ENCODE assay signal across 14 cellular contexts in genomic region chr22:46446799-46447198, GRCh38.
DNase-seq lines count a peak whose midpoint lies in the region; ATAC-seq lines count a peak whose summit lies in the region.
"Had no signal": no experiment of that assay in that cellular context is flagged by ENCODE, and none has a peak within 500 bp of the region (broad histone marks: within the 10 kb centered on the region; RNA-seq: fewer than 3 reads in every experiment).

No MANE protein-coding gene starts in this region.

- WGBS in mesenchymal stem cell = 76% methylated on average over 4 of the region's 4 CpGs

- no peak overlapping the region for H3K27ac ChIP-seq in mesenchymal stem cell (ENCODE audit: low read length, poor library complexity, severe bottlenecking)
- H3K27ac ChIP-seq: gastroesophageal sphincter, left ventricle myocardium inferior, skin epidermis had no signal

- no peak for ATAC-seq in GM21515 (IDR thresholded peaks at IDR 0.05; ENCODE audit: unreplicated experiment)
- ATAC-seq: gastroesophageal sphincter had no signal

- H3K9ac ChIP-seq in mesenchymal stem cell (ENCODE audit: low read length) = no peak overlapping the region

- H2BK12ac ChIP-seq in mesenchymal stem cell (ENCODE audit: low read length in 2 of 2) = no peak overlapping the region

- H2BK120ac ChIP-seq in mesenchymal stem cell (ENCODE audit: low read depth, low read length) = no peak overlapping the region

- no peak overlapping the region for H3K14ac ChIP-seq in mesenchymal stem cell (ENCODE audit: low read length in 2 of 2)

- H3K79me1 ChIP-seq in mesenchymal stem cell (replicated peaks; ENCODE audit: low read length, poor library complexity, severe bottlenecking) = peaks cover 26% of the 10 kb centered on the region

- H3K27me3 ChIP-seq in mesenchymal stem cell (ENCODE audit: control insufficient read depth in 1 of 2, insufficient read depth in 1 of 2, low read length in 2 of 2) = peaks cover 0 to 78% of the 10 kb centered on the region in 2 experiments

- no peak overlapping the region for H3K23ac ChIP-seq in mesenchymal stem cell (ENCODE audit: low read length in 2 of 2)

- peak overlapping the region; percentile 3 for H2AK5ac ChIP-seq in mesenchymal stem cell (ENCODE audit: low read length, severe bottlenecking)

- DNase-seq in COLO668 (lab: John Stamatoyannopoulos, UW; ENCODE audit: unreplicated experiment) = peak; percentile 23
- peak; percentile 11 for DNase-seq in LHCN-M2 (ENCODE audit: low read depth)
- DNase-seq in NCI-H82 (lab: John Stamatoyannopoulos, UW) = peak; percentile 55
- no peak for DNase-seq in mesenchymal stem cell
- no peak for DNase-seq in AG08396 (ENCODE audit: low spot score)
- DNase-seq in NK-92 (lab: John Stamatoyannopoulos, UW; ENCODE audit: unreplicated experiment) = no peak
- DNase-seq: left ventricle myocardium inferior; NCI-H524 treated with DMSO at 0.1 percent for 48 hours; posterior cingulate gyrus; stimulated activated CD4-positive, alpha-beta T cell treated with anti-CD3 and anti-CD28 coated beads, Interleukin-4, amount 100 ng/mL, for 4 hours; T-helper 1 cell had no signal

- no peak overlapping the region for H2BK5ac ChIP-seq in mesenchymal stem cell (ENCODE audit: low read depth, low read length, poor library complexity, severe bottlenecking)

- H3K4me1 ChIP-seq in mesenchymal stem cell (ENCODE audit: control insufficient read depth, insufficient read depth, low read depth, low read length) = peaks cover 37% of the 10 kb centered on the region
- H3K4me1 ChIP-seq: gastroesophageal sphincter had no signal

- H4K8ac ChIP-seq in mesenchymal stem cell (ENCODE audit: low read length) = no peak overlapping the region

- H4K91ac ChIP-seq in mesenchymal stem cell (ENCODE audit: low read length) = no peak overlapping the region

- no peak overlapping the region for H3K4ac ChIP-seq in mesenchymal stem cell (ENCODE audit: low read depth in 1 of 2, low read length in 2 of 2)

- no peak overlapping the region for H2AFZ ChIP-seq in mesenchymal stem cell (ENCODE audit: low read depth, low read length)

- H3K36me3 ChIP-seq in mesenchymal stem cell (ENCODE audit: control insufficient read depth in 1 of 2, insufficient read depth in 2 of 2, low read depth in 1 of 2, low read length in 2 of 2) = peaks cover 0 to 21% of the 10 kb centered on the region in 2 experiments
- H3K36me3 ChIP-seq: gastroesophageal sphincter, left ventricle myocardium inferior had no signal

- no peaks in the 10 kb centered on the region for H3K9me3 ChIP-seq in mesenchymal stem cell (ENCODE audit: control insufficient read depth, low read length)
- H3K9me3 ChIP-seq: gastroesophageal sphincter, left ventricle myocardium inferior had no signal

- H3K4me3 ChIP-seq in mesenchymal stem cell (ENCODE audit: insufficient read depth in 1 of 2, low read depth in 1 of 2, low read length in 2 of 2) = no peak overlapping the region
- H3K4me3 ChIP-seq: gastroesophageal sphincter, left ventricle myocardium inferior, skin epidermis had no signal

- no peak overlapping the region for H3K18ac ChIP-seq in mesenchymal stem cell (ENCODE audit: low read depth in 1 of 2, low read length in 2 of 2)

- no peak overlapping the region for H3K4me2 ChIP-seq in mesenchymal stem cell (ENCODE audit: low read length, poor library complexity, severe bottlenecking)

- H2BK15ac ChIP-seq in mesenchymal stem cell (ENCODE audit: low read depth, poor library complexity, severe bottlenecking) = no peak overlapping the region

Comparison
In these comparisons a context has a peak if more than half of its experiments do, and no peak if none do; other contexts are left out.
1. DNase-seq: peak in COLO668 (single experiment), LHCN-M2 (single experiment) and NCI-H82 (single experiment); none in mesenchymal stem cell (single experiment), AG08396 (single experiment) and NK-92 (single experiment).